8 cellular contexts compared by ENCODE assay signal in the genomic region with DNA sequence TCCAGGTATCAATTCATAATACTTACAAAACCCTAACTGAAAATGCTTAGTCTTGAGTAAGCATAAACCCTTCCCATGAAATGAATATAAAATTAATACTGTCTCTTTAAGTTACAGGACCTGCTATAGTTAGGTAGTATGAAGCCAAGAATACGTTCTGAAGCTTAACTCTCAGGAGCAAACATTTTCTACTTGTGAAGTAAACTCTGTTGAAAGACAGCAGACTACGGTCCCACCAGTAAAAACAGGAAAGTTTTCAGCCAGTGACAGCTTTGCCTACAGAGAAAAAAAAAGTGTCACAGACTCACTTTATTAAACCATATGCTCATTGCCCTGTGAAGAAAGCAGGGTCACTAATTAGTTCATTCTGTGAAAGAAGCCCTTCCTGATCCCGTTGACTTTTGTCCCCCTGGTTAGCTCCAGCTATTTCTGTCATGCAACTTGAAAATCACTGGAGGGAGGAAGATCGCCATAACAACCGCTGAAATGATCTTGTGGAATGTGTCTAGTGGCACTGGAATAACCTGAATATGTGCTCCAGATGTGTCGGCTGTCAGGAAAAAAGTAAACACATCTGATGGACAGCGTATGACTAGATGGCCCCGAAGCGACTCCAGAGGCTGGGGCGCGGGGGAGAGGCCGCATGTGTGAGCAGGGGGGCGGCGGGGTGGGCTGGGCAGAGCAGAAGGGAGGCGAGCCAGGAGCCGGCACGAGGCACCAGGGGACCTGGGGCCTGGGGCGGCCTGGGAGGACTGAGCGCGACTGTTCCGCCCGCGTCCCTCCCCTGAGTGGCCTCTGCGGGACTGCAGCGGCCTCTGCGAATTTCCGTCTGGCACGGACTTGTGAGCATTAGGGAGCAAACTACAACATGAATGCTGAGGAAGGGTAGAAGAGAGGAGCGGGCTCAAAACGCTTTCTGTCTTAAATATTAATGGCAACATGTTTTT. TPM values are rescaled to one million over a fixed set of nuclear protein-coding genes. Genes with fewer than 3 reads are reported as not detected.
A peak's percentile ranks its signal among the peaks of the same experiment; 100 is the strongest.
DNase-seq lines count a peak whose midpoint lies in the region; ATAC-seq and TF ChIP-seq lines count a peak whose summit lies in the region.

No MANE protein-coding gene starts in this region.

- H3K4me1 ChIP-seq in ovary (ENCODE audit: insufficient read depth): peaks cover 10% of the 10 kb centered on the region

- H3K27ac ChIP-seq in ovary: peak overlapping the region; percentile 13 to 68

- intact Hi-C loops in Right ventricle myocardium superior (cut with DNase I): no loop called here
- intact Hi-C loops in ovary (cut with DNase I): loop anchor here in 2 of 4 donors (5.0 to 10.0 kb wide), 2 partner anchors 86 to 494 kb away; no protein-coding TSS in a partner anchor

- no peak for TF ChIP-seq POLR2A in ovary (IDR thresholded peaks at IDR 0.05)

- DNase-seq in DMS114 treated with DMSO at 0.1 percent for 48 hours (lab: John Stamatoyannopoulos, UW; ENCODE audit: unreplicated experiment): peak; percentile 59
- peak; percentile 54 for DNase-seq in Right ventricle myocardium superior
- peak; percentile 39 to 56 (median 49) for DNase-seq in ovary
- DNase-seq in GM10266 (ENCODE audit: extremely low spot score): no peak

- no peaks in the 10 kb centered on the region for H3K27me3 ChIP-seq in ovary

- peak overlapping the region; percentile 26 for H3K4me3 ChIP-seq in ovary

- peak; percentile 58 for ATAC-seq in SK-N-SH treated with all-trans-retinoic acid at 6 μM for 48 hours
- ATAC-seq in Right ventricle myocardium superior (ENCODE audit: poor library complexity): peak; percentile 74
- no peak for ATAC-seq in HG03097 (IDR thresholded peaks at IDR 0.05; ENCODE audit: low FRiP score, unreplicated experiment)
- no peak for ATAC-seq in HG03159 (IDR thresholded peaks at IDR 0.05; ENCODE audit: unreplicated experiment)
- no peak for ATAC-seq in GM19035 (IDR thresholded peaks at IDR 0.05; ENCODE audit: unreplicated experiment)

- H3K36me3 ChIP-seq in ovary: no peaks in the 10 kb centered on the region

- 4 to 10% (median 7%) methylated on average over 28 to 30 of the region's 30 CpGs for WGBS in ovary, 3 donors

- no peak for TF ChIP-seq EP300 in ovary (IDR thresholded peaks at IDR 0.05)

- H3K9me3 ChIP-seq in ovary: no peaks in the 10 kb centered on the region

- TF ChIP-seq CTCF in ovary (IDR thresholded peaks at IDR 0.05) (no peak), GM10266 (IDR thresholded peaks at IDR 0.05; ENCODE audit: control insufficient read depth, insufficient read depth, low read depth, missing control alignments) (no peak)

TF ChIP-seq in SK-N-SH treated with all-trans-retinoic acid at 6 μM for 48 hours, 23 proteins besides CTCF, POLR2A, EP300 and RAD21:
- no peak for TF ChIP-seq ESRRG (CRISPR knock-in tag; IDR thresholded peaks at IDR 0.05)
- no peak for TF ChIP-seq ISL1 (CRISPR knock-in tag; IDR thresholded peaks at IDR 0.05)
- no peak for TF ChIP-seq ZNF70 (CRISPR knock-in tag; IDR thresholded peaks at IDR 0.05)
- no peak for TF ChIP-seq GLIS3 (CRISPR knock-in tag; IDR thresholded peaks at IDR 0.05)
- TF ChIP-seq, protein P1, sequence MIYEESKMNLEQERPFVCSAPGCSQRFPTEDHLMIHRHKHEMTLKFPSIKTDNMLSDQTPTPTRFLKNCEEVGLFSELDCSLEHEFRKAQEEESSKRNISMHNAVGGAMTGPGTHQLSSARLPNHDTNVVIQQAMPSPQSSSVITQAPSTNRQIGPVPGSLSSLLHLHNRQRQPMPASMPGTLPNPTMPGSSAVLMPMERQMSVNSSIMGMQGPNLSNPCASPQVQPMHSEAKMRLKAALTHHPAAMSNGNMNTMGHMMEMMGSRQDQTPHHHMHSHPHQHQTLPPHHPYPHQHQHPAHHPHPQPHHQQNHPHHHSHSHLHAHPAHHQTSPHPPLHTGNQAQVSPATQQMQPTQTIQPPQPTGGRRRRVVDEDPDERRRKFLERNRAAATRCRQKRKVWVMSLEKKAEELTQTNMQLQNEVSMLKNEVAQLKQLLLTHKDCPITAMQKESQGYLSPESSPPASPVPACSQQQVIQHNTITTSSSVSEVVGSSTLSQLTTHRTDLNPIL (CRISPR knock-in tag; IDR thresholded peaks at IDR 0.05; ENCODE audit: low read depth): no peak
- TF ChIP-seq BACH2 (CRISPR knock-in tag; IDR thresholded peaks at IDR 0.05; ENCODE audit: borderline replicate concordance): no peak
- TF ChIP-seq TCF4 (CRISPR knock-in tag; IDR thresholded peaks at IDR 0.05; ENCODE audit: borderline replicate concordance): no peak

RNA-seq across cellular contexts. Expression of a gene that starts 41.9 kb away (rescaled TPM):
- total RNA-seq in Right ventricle myocardium superior: 3.9 TPM
- total RNA-seq in ovary: 100 to 1,000 TPM in 5 of 7 donors, 10 to 100 TPM in 2; 47.9 to 232 (median 201) TPM
- 10 to 100 TPM; 17.2 to 36.1 TPM for polyA plus RNA-seq in ovary

Comparison
In these comparisons a context has a peak if more than half of its experiments do, and no peak if none do; other contexts are left out.
1. ATAC-seq: peak in SK-N-SH treated with all-trans-retinoic acid at 6 μM for 48 hours (single experiment) and Right ventricle myocardium superior (single experiment); none in HG03097 (single experiment), HG03159 (single experiment) and GM19035 (single experiment).